Comparison of ENCODE assay signal across 1 cellular context in genomic region chr17:4536742-4537411, GRCh38.
TF ChIP-seq lines count a peak whose summit lies in the region.

No MANE protein-coding gene starts in this region.

TF ChIP-seq in IMR-90, 13 proteins besides CTCF, POLR2A, EP300 and RAD21 (continued from another document):
- no peak for TF ChIP-seq SMC3 (IDR thresholded peaks at IDR 0.05; ENCODE audit: low read depth, low read length)
